In the genomic region with DNA sequence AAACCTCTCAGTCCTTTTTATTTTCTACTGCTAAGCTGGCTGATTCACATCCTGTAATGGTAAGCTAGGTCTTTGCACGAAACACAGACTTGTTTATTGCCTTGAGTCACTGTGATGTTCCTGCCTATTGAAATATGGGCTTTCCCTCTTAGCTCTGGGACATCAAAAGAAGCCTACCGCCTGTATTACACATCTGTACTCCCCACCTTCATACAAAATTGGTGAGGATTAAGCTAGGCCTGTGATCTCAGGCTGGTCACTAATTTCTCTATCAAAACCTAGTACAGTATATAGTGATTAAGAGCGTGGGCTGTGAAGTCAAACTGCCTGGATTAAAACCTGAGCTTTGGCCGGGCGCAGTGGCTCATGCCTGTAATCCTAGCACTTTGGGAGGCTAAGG, we compare ENCODE assay signal across 11 cellular contexts.
DNase-seq lines count a peak whose midpoint lies in the region; ATAC-seq and TF ChIP-seq lines count a peak whose summit lies in the region.
"Had no signal": no experiment of that assay in that cellular context is flagged by ENCODE, and none has a peak within 500 bp of the region (broad histone marks: within the 10 kb centered on the region; RNA-seq: fewer than 3 reads in every experiment).

No MANE protein-coding gene starts in this region.

- no TSS peak for BruUV-seq in IMR-90 (replicated peaks; lab: Mats Ljungman, UMichigan)

- H2AK9ac ChIP-seq in IMR-90 (replicated peaks; ENCODE audit: low read depth, low read length, poor library complexity), result no peak overlapping the region

- H2AK5ac ChIP-seq in IMR-90 (ENCODE audit: low read depth, low read length) (peak overlapping the region; percentile 13; the same call in 1 of the 2 replicates), trophoblast cell (ENCODE audit: low read length) (peak overlapping the region; percentile 46)

- H3K9me1 ChIP-seq in IMR-90 (ENCODE audit: insufficient read depth, low read length), result no peaks in the 10 kb centered on the region; the same call in 1 of the 2 replicates

- intact Hi-C loops in IMR-90 (cut with micrococcal nuclease) (no loop called here), upper lobe of right lung (cut with DNase I) (no loop called here)

- no peak for TF ChIP-seq POLR2A in IMR-90 (IDR thresholded peaks at IDR 0.05; ENCODE audit: low read depth, low read length)

- H3K4ac ChIP-seq in IMR-90 (ENCODE audit: low read depth, low read length) (peak overlapping the region; percentile 19; the same call in 1 of the 2 replicates), trophoblast cell (ENCODE audit: low read depth, low read length) (peak overlapping the region; percentile 75)

- H3K18ac ChIP-seq in IMR-90 (ENCODE audit: low read depth, low read length) (no peak overlapping the region), trophoblast cell (ENCODE audit: low read length) (peak overlapping the region; percentile 53)

- H3K27ac ChIP-seq in IMR-90 (ENCODE audit: insufficient read depth, low read length) (no peak overlapping the region; the same call in 1 of the 2 replicates), trophoblast cell (ENCODE audit: low read depth, low read length) (peak overlapping the region; percentile 52), upper lobe of right lung (no peak overlapping the region)
- H3K27ac ChIP-seq: upper lobe of left lung had no signal

- H2BK15ac ChIP-seq in IMR-90 (ENCODE audit: low read depth, low read length), result peak overlapping the region; percentile 1; the same call in 1 of the 3 replicates

- H4K8ac ChIP-seq in IMR-90 (ENCODE audit: low read depth in 2 of 2, low read length in 2 of 2), result peak overlapping the region in 1 of 2 experiments; percentile 31; a peak in 1 of 4 replicates
- peak overlapping the region; percentile 47 for H4K8ac ChIP-seq in trophoblast cell (ENCODE audit: low read depth, low read length)

- H3K4me3 ChIP-seq in IMR-90 (ENCODE audit: insufficient read depth, low read depth, low read length) (no peak overlapping the region), trophoblast cell (ENCODE audit: low read depth, low read length) (no peak overlapping the region), upper lobe of right lung (no peak overlapping the region)
- H3K4me3 ChIP-seq: upper lobe of left lung had no signal

- DNase-seq in EL (peak; percentile 76), IMR-90 (peak; percentile 91), dedifferentiated amniotic fluid mesenchymal stem cell (ENCODE audit: extremely low spot score) (peak; percentile 35), trophoblast cell (no peak), upper lobe of right lung (no peak)
- DNase-seq: activated CD4-positive, alpha-beta memory T cell treated with anti-CD3 and anti-CD28 coated beads, Interleukin-2, amount 10 ng/mL, durations not matched to agents 7 days and 5 days; NCI-H526; retina; upper lobe of left lung had no signal

- H4K91ac ChIP-seq in IMR-90 (ENCODE audit: insufficient read depth, low read depth, low read length) (peak overlapping the region; percentile 48; the same call in 1 of the 2 replicates), trophoblast cell (ENCODE audit: low read depth, low read length) (peak overlapping the region; percentile 62)

- H2AFZ ChIP-seq in IMR-90 (replicated peaks; ENCODE audit: low read length, poor library complexity), result no peak overlapping the region
- H2AFZ ChIP-seq in trophoblast cell (ENCODE audit: insufficient read depth, low read length, poor library complexity), result no peak overlapping the region

- no peaks in the 10 kb centered on the region for H3K79me1 ChIP-seq in IMR-90 (ENCODE audit: low read depth in 1 of 2, low read length in 2 of 2)
- H3K79me1 ChIP-seq in trophoblast cell (ENCODE audit: low read length), result peaks cover 18% of the 10 kb centered on the region

- TF ChIP-seq CTCF in IMR-90 (conservative IDR thresholded peaks at IDR 0.05; ENCODE audit: low read depth, low read length) (no peak), upper lobe of right lung (IDR thresholded peaks at IDR 0.05) (no peak)

- H2BK5ac ChIP-seq in IMR-90 (ENCODE audit: low read depth, low read length, poor library complexity, severe bottlenecking), result no peak overlapping the region
- H2BK5ac ChIP-seq in trophoblast cell (ENCODE audit: low read depth, low read length, poor library complexity), result peak overlapping the region; percentile 63

- H4K20me1 ChIP-seq in IMR-90 (ENCODE audit: insufficient read depth, low read length), result no peaks in the 10 kb centered on the region

- dilution Hi-C loops in IMR-90 (cut with HindIII; ENCODE audit: low sequenced_read_pairs, unreplicated experiment), result no loop called here

- 0 out of 2 replicates have a peak overlapping the region, but pooled peaks have one; percentile 35 for H2BK120ac ChIP-seq in IMR-90 (ENCODE audit: low read depth, low read length)
- H2BK120ac ChIP-seq in trophoblast cell (ENCODE audit: insufficient read depth, low read length, poor library complexity), result peak overlapping the region; percentile 76

- peak overlapping the region; percentile 73; the same call in 1 of the 2 replicates for H2BK20ac ChIP-seq in IMR-90 (ENCODE audit: low read depth, low read length)

- H3K9me3 ChIP-seq in IMR-90 (ENCODE audit: control insufficient read depth, insufficient read depth, low read length), result no peaks in the 10 kb centered on the region
- H3K9me3 ChIP-seq in trophoblast cell (ENCODE audit: insufficient read depth, low read depth, low read length), result no peaks in the 10 kb centered on the region
- H3K9me3 ChIP-seq in upper lobe of right lung, result no peaks in the 10 kb centered on the region
- H3K9me3 ChIP-seq: upper lobe of left lung had no signal

- H3K4me2 ChIP-seq in IMR-90 (ENCODE audit: low read depth, low read length), result no peak overlapping the region
- H3K4me2 ChIP-seq in trophoblast cell (ENCODE audit: low read length), result no peak overlapping the region

- H3K27me3 ChIP-seq in IMR-90 (ENCODE audit: control insufficient read depth, insufficient read depth, low read length), result no peaks in the 10 kb centered on the region
- H3K27me3 ChIP-seq in trophoblast cell (ENCODE audit: insufficient read depth, low read length), result no peaks in the 10 kb centered on the region
- H3K27me3 ChIP-seq in upper lobe of right lung, result peaks cover 4% of the 10 kb centered on the region
- H3K27me3 ChIP-seq: upper lobe of left lung had no signal

- in situ Hi-C loops in IMR-90 (cut with MboI; ENCODE audit: low sequenced_read_pairs), result no loop called here

- H3K56ac ChIP-seq in IMR-90 (ENCODE audit: extremely low read depth, insufficient read depth, low read length), result no peak overlapping the region

- peak overlapping the region; percentile 30 for H4K12ac ChIP-seq in trophoblast cell (ENCODE audit: low read depth, low read length)

- 67% methylated on average over 3 of the region's 5 CpGs; no CpG with 5 or more reads in 1 of the 2 experiments for WGBS in IMR-90 (ENCODE audit: extremely low coverage in 2 of 2, insufficient read length in 1 of 2), 2 experiments
- WGBS in trophoblast cell (ENCODE audit: extremely low coverage, insufficient coverage, insufficient read length), result no CpG with 5 or more reads among the region's 5 CpGs

- H3K9ac ChIP-seq in IMR-90 (ENCODE audit: low read depth, low read length), result no peak overlapping the region
- no peak overlapping the region for H3K9ac ChIP-seq in trophoblast cell (ENCODE audit: low read length)

- POLR2A ChIA-PET in IMR-90 (lab: Charles Lee; ENCODE audit: unreplicated experiment), result no interaction called here

- TF ChIP-seq RAD21 in IMR-90 (IDR thresholded peaks at IDR 0.05; ENCODE audit: low read length), result no peak

- ATAC-seq in IMR-90 (ENCODE audit: low read depth) (peak; percentile 93), GM18502 (IDR thresholded peaks at IDR 0.05; ENCODE audit: poor library complexity, unreplicated experiment) (no peak), upper lobe of right lung (no peak), HG03196 (IDR thresholded peaks at IDR 0.05; ENCODE audit: unreplicated experiment) (no peak)

- H3K23ac ChIP-seq in IMR-90 (ENCODE audit: low read depth, low read length) (no peak overlapping the region), trophoblast cell (ENCODE audit: low read length) (no peak overlapping the region)

- H3K36me3 ChIP-seq in IMR-90 (ENCODE audit: control insufficient read depth, insufficient read depth, low read length) (no peaks in the 10 kb centered on the region), trophoblast cell (ENCODE audit: control insufficient read depth in 1 of 2, insufficient read depth in 2 of 2, low read length in 2 of 2) (peaks cover 0 to 4% of the 10 kb centered on the region in 2 experiments), upper lobe of right lung (no peaks in the 10 kb centered on the region)
- H3K36me3 ChIP-seq: upper lobe of left lung had no signal

- H4K5ac ChIP-seq in IMR-90 (ENCODE audit: low read depth, low read length), result no peak overlapping the region

- H3K79me2 ChIP-seq in trophoblast cell (ENCODE audit: control insufficient read depth, insufficient read depth, low read length, poor library complexity), result peaks cover 2% of the 10 kb centered on the region

- H3K14ac ChIP-seq in IMR-90 (replicated peaks; ENCODE audit: low read depth, low read length), result no peak overlapping the region; the same call in 1 of the 2 replicates
- peak overlapping the region; percentile 85 for H3K14ac ChIP-seq in trophoblast cell (ENCODE audit: low read length)

- CTCF ChIA-PET in IMR-90 (lab: Yijun Ruan, JAX), result interaction anchor here (0.8 to 3.6 kb wide), 3 partner anchors 23 to 277 kb away, joined by 3 to 12 read pairs (median 5); no protein-coding TSS in a partner anchor

- peak overlapping the region; percentile 80 for H2BK12ac ChIP-seq in trophoblast cell (ENCODE audit: low read length)

- peaks cover 4% of the 10 kb centered on the region for H3K4me1 ChIP-seq in IMR-90 (ENCODE audit: control insufficient read depth, insufficient read depth, low read length)
- H3K4me1 ChIP-seq in trophoblast cell (ENCODE audit: control insufficient read depth in 1 of 2, insufficient read depth in 2 of 2, low read length in 2 of 2), result peaks cover 8 to 19% of the 10 kb centered on the region in 2 experiments
- H3K4me1 ChIP-seq in upper lobe of right lung, result no peaks in the 10 kb centered on the region

TF ChIP-seq in IMR-90, 13 proteins besides CTCF, POLR2A, EP300 and RAD21 (continues in another document):
- TF ChIP-seq MAZ (IDR thresholded peaks at IDR 0.05; ENCODE audit: borderline replicate concordance, low read depth, low read length), result no peak
- no peak for TF ChIP-seq NFE2L2 (IDR thresholded peaks at IDR 0.05; ENCODE audit: low read depth, low read length)
- TF ChIP-seq, protein P1, sequence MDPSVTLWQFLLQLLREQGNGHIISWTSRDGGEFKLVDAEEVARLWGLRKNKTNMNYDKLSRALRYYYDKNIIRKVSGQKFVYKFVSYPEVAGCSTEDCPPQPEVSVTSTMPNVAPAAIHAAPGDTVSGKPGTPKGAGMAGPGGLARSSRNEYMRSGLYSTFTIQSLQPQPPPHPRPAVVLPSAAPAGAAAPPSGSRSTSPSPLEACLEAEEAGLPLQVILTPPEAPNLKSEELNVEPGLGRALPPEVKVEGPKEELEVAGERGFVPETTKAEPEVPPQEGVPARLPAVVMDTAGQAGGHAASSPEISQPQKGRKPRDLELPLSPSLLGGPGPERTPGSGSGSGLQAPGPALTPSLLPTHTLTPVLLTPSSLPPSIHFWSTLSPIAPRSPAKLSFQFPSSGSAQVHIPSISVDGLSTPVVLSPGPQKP (IDR thresholded peaks at IDR 0.05; ENCODE audit: borderline replicate concordance, low read depth, low read length), result no peak
- no peak for TF ChIP-seq MAFK (IDR thresholded peaks at IDR 0.05; ENCODE audit: low read depth, low read length)
- TF ChIP-seq FOS (IDR thresholded peaks at IDR 0.05; ENCODE audit: low read depth, low read length), result peak; percentile 88

Comparison
In these comparisons a context has a peak if more than half of its experiments do, and no peak if none do; other contexts are left out.
1. DNase-seq: peak in EL (single experiment), IMR-90 (single experiment) and dedifferentiated amniotic fluid mesenchymal stem cell (single experiment); none in trophoblast cell (0 of 2) and upper lobe of right lung (single experiment).